Comparison of ENCODE assay signal across 23 cellular contexts in genomic region chr1:224766266-224766665, GRCh38.
"Had no signal": no experiment of that assay in that cellular context is flagged by ENCODE, and none has a peak within 500 bp of the region (broad histone marks: within the 10 kb centered on the region; RNA-seq: fewer than 3 reads in every experiment).

No MANE protein-coding gene starts in this region.

- H3K27ac ChIP-seq: neutrophil, ovary, parathyroid adenoma, psoas muscle, right lobe of liver, sigmoid colon, stomach, thoracic aorta, thyroid gland, tibial nerve, upper lobe of left lung had no signal

- DNase-seq: naive thymus-derived CD8-positive, alpha-beta T cell; nephron progenitor cell; ovary; psoas muscle; right cardiac atrium; right lobe of liver; sigmoid colon; small intestine; stimulated activated CD4-positive, alpha-beta T cell treated with anti-CD3 and anti-CD28 coated beads, Interleukin-15, amount 100 ng/mL, for 24 hours; stimulated activated CD4-positive, alpha-beta T cell treated with anti-CD3 and anti-CD28 coated beads, Interleukin-2, amount 100 ng/mL, for 24 hours; stimulated activated CD4-positive, alpha-beta T cell treated with anti-CD3 and anti-CD28 coated beads, Interleukin-2, amount 100 ng/mL, for 48 hours; stimulated activated CD4-positive, alpha-beta T cell treated with anti-CD3 and anti-CD28 coated beads, Interleukin-4, amount 100 ng/mL, for 24 hours; stimulated activated naive B cell treated with anti-CD40 and anti-IgM and Interleukin-4, amounts not matched to agents 10 μg/mL and 1 μg/mL and 100 μg/mL, for 72 hours; stimulated activated naive CD4-positive, alpha-beta T cell treated with Interleukin-2 at 50 U/mL for 16 hours; stomach; thyroid gland; trophoblast cell; upper lobe of left lung had no signal

- H3K4me3 ChIP-seq: ovary, psoas muscle, right lobe of liver, sigmoid colon, stomach, thoracic aorta, thyroid gland, tibial nerve, upper lobe of left lung had no signal

- H3K36me3 ChIP-seq: neutrophil, ovary, right lobe of liver, sigmoid colon, stomach, thoracic aorta, thyroid gland, tibial nerve, upper lobe of left lung had no signal

- H3K4me1 ChIP-seq: parathyroid adenoma, psoas muscle, right lobe of liver, thyroid gland had no signal

- FAIRE-seq: small intestine, urothelium cell line had no signal

- H3K27me3 ChIP-seq: neutrophil, ovary, right lobe of liver, sigmoid colon, stomach, thyroid gland, upper lobe of left lung had no signal

- H3K9me3 ChIP-seq: neutrophil, ovary, psoas muscle, right lobe of liver, sigmoid colon, stomach, thoracic aorta, thyroid gland, tibial nerve, upper lobe of left lung had no signal
